In the genomic region with DNA sequence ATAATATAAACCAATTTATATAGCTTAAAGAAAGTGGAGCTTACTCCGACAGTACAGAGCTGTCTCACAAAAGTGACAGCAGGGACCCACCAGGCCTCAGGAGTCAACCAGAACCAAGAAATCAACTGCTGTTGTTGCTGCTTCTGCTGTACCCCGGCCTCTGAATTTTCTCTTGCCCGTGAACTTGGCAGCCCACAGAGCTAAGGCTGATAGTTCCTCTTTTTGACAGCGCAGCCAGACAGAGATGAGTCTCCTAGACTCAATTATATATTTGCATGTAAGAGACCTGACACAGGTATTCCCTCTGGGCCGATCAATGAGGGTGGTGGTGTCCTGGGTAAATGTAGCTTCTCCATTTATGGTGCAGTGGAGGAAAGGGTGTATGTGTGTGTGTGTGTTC, we compare ENCODE assay signal across 14 cellular contexts.
A peak's percentile ranks its signal among the peaks of the same experiment; 100 is the strongest.
DNase-seq lines count a peak whose midpoint lies in the region; ATAC-seq and TF ChIP-seq lines count a peak whose summit lies in the region.
"Had no signal": no experiment of that assay in that cellular context is flagged by ENCODE, and none has a peak within 500 bp of the region (broad histone marks: within the 10 kb centered on the region; RNA-seq: fewer than 3 reads in every experiment).

No MANE protein-coding gene starts in this region.

- no peaks in the 10 kb centered on the region for H3K9me3 ChIP-seq in CD8-positive, alpha-beta T cell (ENCODE audit: low read length)

- H3K27ac Mint-ChIP-seq in CD8-positive, alpha-beta T cell = no peak overlapping the region

- no peak for TF ChIP-seq POLR2A in GM18505 (IDR thresholded peaks at IDR 0.05; ENCODE audit: borderline replicate concordance, extremely low read depth, insufficient read depth, insufficient read length)

- H3K4me3 Mint-ChIP-seq in CD8-positive, alpha-beta T cell = no peak overlapping the region
- H3K4me3 Mint-ChIP-seq: stimulated activated naive CD8-positive, alpha-beta T cell treated with anti-CD3 and anti-CD28 coated beads, Interleukin-15, amount 100 ng/mL, for 72 hours had no signal

- no peak overlapping the region for H3K4me3 ChIP-seq in CD8-positive, alpha-beta T cell (ENCODE audit: low read depth, low read length)
- H3K4me3 ChIP-seq: BLaER1 treated with 17β-estradiol and CSF1 and Interleukin-3, amounts not matched to agents 10 nM and 100 nM had no signal

- CTCF ChIA-PET in CD8-positive, alpha-beta T cell (lab: Charles Lee) = interaction anchor here (0.7 kb wide), 1 partner anchor 11 kb away, joined by 4 read pairs; no protein-coding TSS in a partner anchor

- intact Hi-C loops in CD8-positive, alpha-beta T cell (cut with DNase I, micrococcal nuclease) = no loop called here
- intact Hi-C loops in Right ventricle myocardium superior (cut with DNase I) = no loop called here

- no peaks in the 10 kb centered on the region for H3K36me3 Mint-ChIP-seq in CD8-positive, alpha-beta T cell

- peak; percentile 78 for DNase-seq in OCI-M1 (lab: John Stamatoyannopoulos, UW)
- DNase-seq in COR-L47 (lab: John Stamatoyannopoulos, UW) = no peak
- DNase-seq in CD8-positive, alpha-beta T cell = no peak
- no peak for DNase-seq in Right ventricle myocardium superior
- no peak for DNase-seq in foreskin melanocyte
- DNase-seq: activated CD8-positive, alpha-beta memory T cell treated with anti-CD3 and anti-CD28 coated beads, Interleukin-2, amount 50 U/mL, for 48 hours; caudate nucleus; MM.1S; SHP77; stimulated activated naive CD8-positive, alpha-beta T cell treated with anti-CD3 and anti-CD28 coated beads, Interleukin-15, amount 100 ng/mL, for 72 hours had no signal

- H3K27me3 ChIP-seq in CD8-positive, alpha-beta T cell (ENCODE audit: insufficient read depth, low read length) = no peaks in the 10 kb centered on the region
- H3K27me3 ChIP-seq: BLaER1 treated with 17β-estradiol and CSF1 and Interleukin-3, amounts not matched to agents 10 nM and 100 nM had no signal

- H3K36me3 ChIP-seq in CD8-positive, alpha-beta T cell (ENCODE audit: insufficient read depth, low read length) = no peaks in the 10 kb centered on the region
- H3K36me3 ChIP-seq: BLaER1 treated with 17β-estradiol and CSF1 and Interleukin-3, amounts not matched to agents 10 nM and 100 nM had no signal

- H3K9me3 Mint-ChIP-seq in CD8-positive, alpha-beta T cell = no peaks in the 10 kb centered on the region
- H3K9me3 Mint-ChIP-seq: stimulated activated naive CD8-positive, alpha-beta T cell treated with anti-CD3 and anti-CD28 coated beads, Interleukin-15, amount 100 ng/mL, for 72 hours had no signal

- H3K4me1 Mint-ChIP-seq in CD8-positive, alpha-beta T cell (ENCODE audit: low read depth) = no peaks in the 10 kb centered on the region
- H3K4me1 Mint-ChIP-seq: stimulated activated naive CD8-positive, alpha-beta T cell treated with anti-CD3 and anti-CD28 coated beads, Interleukin-15, amount 100 ng/mL, for 72 hours had no signal

- peaks cover 16% of the 10 kb centered on the region for H3K27me3 Mint-ChIP-seq in CD8-positive, alpha-beta T cell (ENCODE audit: low read depth)

- TF ChIP-seq CTCF in CD8-positive, alpha-beta T cell (IDR thresholded peaks at IDR 0.05) = no peak

- POLR2A ChIA-PET in CD8-positive, alpha-beta T cell (lab: Charles Lee) = no interaction called here

- peak; percentile 99 for ATAC-seq in GM18505 (IDR thresholded peaks at IDR 0.05; ENCODE audit: unreplicated experiment)
- peak; percentile 98 for ATAC-seq in GM21390 (IDR thresholded peaks at IDR 0.05; ENCODE audit: unreplicated experiment)
- peak; percentile 98 for ATAC-seq in HG03095 (IDR thresholded peaks at IDR 0.05; ENCODE audit: unreplicated experiment)
- ATAC-seq in CD8-positive, alpha-beta T cell = no peak
- no peak for ATAC-seq in Right ventricle myocardium superior (ENCODE audit: poor library complexity)
- ATAC-seq: stimulated activated naive CD8-positive, alpha-beta T cell treated with anti-CD3 and anti-CD28 coated beads, Interleukin-15, amount 100 ng/mL, for 72 hours had no signal

- no peaks in the 10 kb centered on the region for H3K4me1 ChIP-seq in CD8-positive, alpha-beta T cell (ENCODE audit: insufficient read depth, low read length)
- H3K4me1 ChIP-seq: BLaER1 treated with 17β-estradiol and CSF1 and Interleukin-3, amounts not matched to agents 10 nM and 100 nM had no signal

- H3K27ac ChIP-seq in CD8-positive, alpha-beta T cell (ENCODE audit: low read depth, low read length) = no peak overlapping the region
- H3K27ac ChIP-seq: BLaER1 treated with 17β-estradiol and CSF1 and Interleukin-3, amounts not matched to agents 10 nM and 100 nM had no signal

Comparison
In these comparisons a context has a peak if more than half of its experiments do, and no peak if none do; other contexts are left out.
1. ATAC-seq: peak in GM18505 (single experiment), GM21390 (single experiment) and HG03095 (single experiment); none in CD8-positive, alpha-beta T cell (single experiment) and Right ventricle myocardium superior (single experiment).